ENCODE assay signal across 31 cellular contexts in the genomic region with DNA sequence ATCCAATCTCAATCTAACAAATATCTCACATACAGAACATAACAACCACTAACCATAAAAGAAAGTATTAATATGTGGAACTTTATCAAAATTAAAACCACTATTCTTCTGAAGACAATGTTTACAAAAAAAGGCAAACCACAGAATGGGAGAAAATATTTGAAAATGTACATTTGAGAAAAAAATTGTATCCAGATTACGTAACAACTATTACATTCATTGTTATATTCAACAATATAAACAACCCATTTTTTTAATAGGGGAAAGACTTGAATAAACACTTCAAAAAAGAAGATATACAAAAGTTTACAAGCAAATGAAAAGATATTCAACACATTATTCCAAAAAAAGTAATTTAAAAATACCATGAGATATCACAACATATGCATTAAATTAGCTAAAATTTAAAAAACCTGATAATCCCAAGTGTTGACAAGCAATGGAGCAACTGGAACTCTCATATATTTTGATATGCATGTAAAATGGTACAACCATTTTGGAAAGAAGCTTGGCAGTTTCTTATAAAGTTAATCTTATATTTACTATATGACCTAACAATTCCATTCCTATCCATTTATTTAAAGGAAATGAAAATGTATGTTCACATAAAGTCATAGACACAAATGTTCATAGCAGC.
"Had no signal": no experiment of that assay in that cellular context is flagged by ENCODE, and none has a peak within 500 bp of the region (broad histone marks: within the 10 kb centered on the region; RNA-seq: fewer than 3 reads in every experiment).

No MANE protein-coding gene starts in this region.

- H3K4me3 ChIP-seq: ascending aorta, breast epithelium, cardiac muscle cell, coronary artery, dorsolateral prefrontal cortex, esophagus muscularis mucosa, gastroesophageal sphincter had no signal

- H3K27me3 ChIP-seq: ascending aorta, breast epithelium, cardiac muscle cell, dorsolateral prefrontal cortex, esophagus muscularis mucosa, foreskin keratinocyte, gastroesophageal sphincter had no signal

- H3K4me3 Mint-ChIP-seq: activated CD4-positive, alpha-beta memory T cell treated with anti-CD3 and anti-CD28 coated beads, Interleukin-2, amount 10 ng/mL, durations not matched to agents 7 days and 5 days; activated CD4-positive, alpha-beta T cell treated with anti-CD3 and anti-CD28 coated beads for 36 hours; activated CD4-positive, alpha-beta T cell treated with anti-CD3 and anti-CD28 coated beads, Interleukin-2, amount 10 ng/mL, durations not matched to agents 7 days and 5 days; activated naive CD4-positive, alpha-beta T cell treated with anti-CD3 and anti-CD28 coated beads, Interleukin-2, amount 10 ng/mL, durations not matched to agents 7 days and 5 days; activated naive CD8-positive, alpha-beta T cell treated with anti-CD3 and anti-CD28 coated beads, Interleukin-2, amount 10 ng/mL, durations not matched to agents 7 days and 5 days; activated T-cell treated with anti-CD3 and anti-CD28 coated beads, Interleukin-2, amount 50 U/mL, for 24 hours; activated T-cell treated with anti-CD3 and anti-CD28 coated beads, Interleukin-2, amount 50 U/mL, for 72 hours; brain; dendritic cell treated with granulocyte-macrophage colony-stimulating factor and Interleukin-4, amounts not matched to agents 40 ng/mL and 50 ng/mL, for 4 days had no signal

- ATAC-seq: activated CD4-positive, alpha-beta T cell treated with anti-CD3 and anti-CD28 coated beads for 36 hours; activated naive CD4-positive, alpha-beta T cell treated with anti-CD3 and anti-CD28 coated beads, Interleukin-2, amount 50 U/mL, for 72 hours; activated T-cell treated with anti-CD3 and anti-CD28 coated beads, Interleukin-2, amount 50 U/mL, for 72 hours; foreskin keratinocyte; gastroesophageal sphincter had no signal

- H3K27ac ChIP-seq: ascending aorta, breast epithelium, cardiac muscle cell, coronary artery, dorsolateral prefrontal cortex, esophagus muscularis mucosa, foreskin keratinocyte, gastroesophageal sphincter had no signal

- H3K9me3 ChIP-seq: ascending aorta, gastroesophageal sphincter had no signal

- H3K36me3 ChIP-seq: ascending aorta, breast epithelium, cardiac muscle cell, esophagus muscularis mucosa, gastroesophageal sphincter had no signal

- H3K36me3 Mint-ChIP-seq: activated naive CD4-positive, alpha-beta T cell treated with anti-CD3 and anti-CD28 coated beads, Interleukin-2, amount 10 ng/mL, durations not matched to agents 7 days and 5 days; activated naive CD8-positive, alpha-beta T cell treated with anti-CD3 and anti-CD28 coated beads, Interleukin-2, amount 10 ng/mL, durations not matched to agents 7 days and 5 days; brain had no signal

- H3K4me1 Mint-ChIP-seq: activated naive CD8-positive, alpha-beta T cell treated with anti-CD3 and anti-CD28 coated beads, Interleukin-2, amount 10 ng/mL, durations not matched to agents 7 days and 5 days had no signal

- DNase-seq: activated CD4-positive, alpha-beta memory T cell treated with anti-CD3 and anti-CD28 coated beads, Interleukin-2, amount 10 ng/mL, durations not matched to agents 7 days and 5 days; activated CD4-positive, alpha-beta T cell treated with anti-CD3 and anti-CD28 coated beads for 36 hours; activated CD4-positive, alpha-beta T cell treated with anti-CD3 and anti-CD28 coated beads, Interleukin-2, amount 10 ng/mL, durations not matched to agents 7 days and 5 days; activated CD4-positive, alpha-beta T cell treated with anti-CD3 and anti-CD28 coated beads, Interleukin-2, amount 50 U/mL, for 4 hours; activated CD4-positive, CD25-positive, alpha-beta regulatory T cell; activated CD4-positive, CD25-positive, alpha-beta regulatory T cell treated with anti-CD3 and anti-CD28 coated beads, Interleukin-2, amount 50 U/mL, for 72 hours; activated CD8-positive, alpha-beta memory T cell treated with anti-CD3 and anti-CD28 coated beads, Interleukin-2, amount 50 U/mL, for 48 hours; activated gamma-delta T cell; activated naive CD4-positive, alpha-beta T cell; activated naive CD4-positive, alpha-beta T cell treated with anti-CD3 and anti-CD28 coated beads, Interleukin-2, amount 10 ng/mL, durations not matched to agents 7 days and 5 days; activated naive CD8-positive, alpha-beta T cell treated with anti-CD3 and anti-CD28 coated beads, Interleukin-2, amount 10 ng/mL, durations not matched to agents 7 days and 5 days; activated T-cell treated with anti-CD3 and anti-CD28 coated beads for 4 hours; activated T-cell treated with anti-CD3 and anti-CD28 coated beads, Interleukin-2, amount 50 U/mL, for 24 hours; activated T-cell treated with anti-CD3 and anti-CD28 coated beads, Interleukin-2, amount 50 U/mL, for 72 hours; central memory CD4-positive, alpha-beta T cell; cerebellar nuclear complex; dorsolateral prefrontal cortex; effector memory CD4-positive, alpha-beta T cell; erythroblast; foreskin keratinocyte; head of caudate nucleus; T-helper 2 cell had no signal

- H3K4me1 ChIP-seq: breast epithelium had no signal

- H3K9me3 Mint-ChIP-seq: activated CD4-positive, alpha-beta memory T cell treated with anti-CD3 and anti-CD28 coated beads, Interleukin-2, amount 10 ng/mL, durations not matched to agents 7 days and 5 days; activated CD4-positive, alpha-beta T cell treated with anti-CD3 and anti-CD28 coated beads, Interleukin-2, amount 10 ng/mL, durations not matched to agents 7 days and 5 days; activated naive CD4-positive, alpha-beta T cell treated with anti-CD3 and anti-CD28 coated beads, Interleukin-2, amount 10 ng/mL, durations not matched to agents 7 days and 5 days; activated naive CD4-positive, alpha-beta T cell treated with anti-CD3 and anti-CD28 coated beads, Interleukin-2, amount 50 U/mL, for 72 hours; dendritic cell treated with granulocyte-macrophage colony-stimulating factor and Interleukin-4, amounts not matched to agents 40 ng/mL and 50 ng/mL, for 4 days had no signal

- H3K27ac Mint-ChIP-seq: activated CD4-positive, alpha-beta memory T cell treated with anti-CD3 and anti-CD28 coated beads, Interleukin-2, amount 10 ng/mL, durations not matched to agents 7 days and 5 days; activated CD4-positive, alpha-beta T cell treated with anti-CD3 and anti-CD28 coated beads for 36 hours; activated CD4-positive, alpha-beta T cell treated with anti-CD3 and anti-CD28 coated beads, Interleukin-2, amount 10 ng/mL, durations not matched to agents 7 days and 5 days; activated naive CD4-positive, alpha-beta T cell treated with anti-CD3 and anti-CD28 coated beads, Interleukin-2, amount 10 ng/mL, durations not matched to agents 7 days and 5 days; activated naive CD4-positive, alpha-beta T cell treated with anti-CD3 and anti-CD28 coated beads, Interleukin-2, amount 50 U/mL, for 72 hours; activated naive CD8-positive, alpha-beta T cell treated with anti-CD3 and anti-CD28 coated beads, Interleukin-2, amount 10 ng/mL, durations not matched to agents 7 days and 5 days; activated T-cell treated with anti-CD3 and anti-CD28 coated beads, Interleukin-2, amount 50 U/mL, for 24 hours; activated T-cell treated with anti-CD3 and anti-CD28 coated beads, Interleukin-2, amount 50 U/mL, for 72 hours; brain; dendritic cell treated with granulocyte-macrophage colony-stimulating factor and Interleukin-4, amounts not matched to agents 40 ng/mL and 50 ng/mL, for 4 days had no signal
